In genomic region chr16:46918400-46918799, GRCh38 we compare ENCODE assay signal across 1 cellular context.
TF ChIP-seq lines count a peak whose summit lies in the region.

No MANE protein-coding gene starts in this region.

TF ChIP-seq in HepG2, 621 proteins besides CTCF, POLR2A, EP300 and RAD21:
- TF ChIP-seq KAT7 (CRISPR knock-in tag; IDR thresholded peaks at IDR 0.05; ENCODE audit: borderline replicate concordance), result peak; percentile 14; the same call in 1 of the 2 replicates
- TF ChIP-seq ZNF776 (CRISPR knock-in tag; IDR thresholded peaks at IDR 0.05), result peak; percentile 36; the same call in 1 of the 2 replicates
- no peak for TF ChIP-seq MIER2 (CRISPR knock-in tag; IDR thresholded peaks at IDR 0.05)
- TF ChIP-seq RBM22 (optimal IDR thresholded peaks at IDR 0.05; ENCODE audit: low read length), result peak; percentile 0
- 0 out of 2 replicates have a peak, but pooled peaks have one; percentile 7 for TF ChIP-seq SSRP1 (CRISPR knock-in tag; IDR thresholded peaks at IDR 0.05)
- TF ChIP-seq HNRNPL (IDR thresholded peaks at IDR 0.05; ENCODE audit: low read depth, low read length), result peak; percentile 76; the same call in 1 of the 2 replicates
- 0 out of 2 replicates have a peak, but pooled peaks have one; percentile 11 for TF ChIP-seq ZNF747 (CRISPR knock-in tag; IDR thresholded peaks at IDR 0.05; ENCODE audit: borderline replicate concordance)
- no peak for TF ChIP-seq ZMAT3 (CRISPR knock-in tag; conservative IDR thresholded peaks at IDR 0.05)
- 0 out of 2 replicates have a peak, but pooled peaks have one; percentile 1 for TF ChIP-seq HOXA9 (CRISPR knock-in tag; IDR thresholded peaks at IDR 0.05; ENCODE audit: borderline replicate concordance)
- 0 out of 2 replicates have a peak, but pooled peaks have one; percentile 47 for TF ChIP-seq CHCHD3 (CRISPR knock-in tag; IDR thresholded peaks at IDR 0.05)
- TF ChIP-seq NRL (CRISPR knock-in tag; IDR thresholded peaks at IDR 0.05; ENCODE audit: borderline replicate concordance), result peak; percentile 63
- 0 out of 2 replicates have a peak, but pooled peaks have one; percentile 10 for TF ChIP-seq SRY (CRISPR knock-in tag; IDR thresholded peaks at IDR 0.05)
- TF ChIP-seq KLF16 (CRISPR knock-in tag; IDR thresholded peaks at IDR 0.05), result no peak
- TF ChIP-seq REXO4 (CRISPR knock-in tag; IDR thresholded peaks at IDR 0.05; ENCODE audit: borderline replicate concordance), result 0 out of 2 replicates have a peak, but pooled peaks have one; percentile 6
- TF ChIP-seq AGO2 (optimal IDR thresholded peaks at IDR 0.05; ENCODE audit: low read depth, low read length), result peak; percentile 78
- TF ChIP-seq ZNF773 (CRISPR knock-in tag; IDR thresholded peaks at IDR 0.05; ENCODE audit: borderline replicate concordance), result 0 out of 2 replicates have a peak, but pooled peaks have one; percentile 59
- TF ChIP-seq NFKB2 (CRISPR knock-in tag; IDR thresholded peaks at IDR 0.05; ENCODE audit: borderline replicate concordance), result 0 out of 2 replicates have a peak, but pooled peaks have one; percentile 7
- TF ChIP-seq ZFP82 (CRISPR knock-in tag; IDR thresholded peaks at IDR 0.05; ENCODE audit: borderline replicate concordance), result no peak
- 0 out of 2 replicates have a peak, but pooled peaks have one; percentile 5 for TF ChIP-seq PAF1 (CRISPR knock-in tag; IDR thresholded peaks at IDR 0.05)
TF ChIP-seq in HepG2: peak in this region for 15.
